Comparison of ENCODE assay signal across 33 cellular contexts in genomic region chr5:77174526-77174925, GRCh38. TPM values are rescaled to one million over a fixed set of nuclear protein-coding genes. Genes with fewer than 3 reads are reported as not detected.
"Had no signal": no experiment of that assay in that cellular context is flagged by ENCODE, and none has a peak within 500 bp of the region (broad histone marks: within the 10 kb centered on the region; RNA-seq: fewer than 3 reads in every experiment).

No MANE protein-coding gene starts in this region.

- H3K9me3 ChIP-seq: adrenal gland, body of pancreas, gastrocnemius medialis had no signal

- H3K4me1 Mint-ChIP-seq: activated CD8-positive, alpha-beta memory T cell treated with anti-CD3 and anti-CD28 coated beads, Interleukin-2, amount 10 ng/mL, durations not matched to agents 7 days and 5 days; activated naive CD4-positive, alpha-beta T cell treated with anti-CD3 and anti-CD28 coated beads, Interleukin-2, amount 50 U/mL, for 24 hours; activated naive CD8-positive, alpha-beta T cell treated with anti-CD3 and anti-CD28 coated beads for 36 hours; activated naive CD8-positive, alpha-beta T cell treated with anti-CD3 and anti-CD28 coated beads, Interleukin-2, amount 50 U/mL, for 24 hours; endodermal cell; T-helper 17 cell had no signal

- H3K4me3 ChIP-seq: adrenal gland, body of pancreas, coronary artery, dorsolateral prefrontal cortex, gastrocnemius medialis had no signal

- H3K27ac ChIP-seq: adrenal gland, body of pancreas, coronary artery, dorsolateral prefrontal cortex, foreskin keratinocyte, gastrocnemius medialis had no signal

- H3K9me3 Mint-ChIP-seq: activated CD4-positive, alpha-beta memory T cell treated with anti-CD3 and anti-CD28 coated beads for 36 hours; activated naive CD4-positive, alpha-beta T cell treated with anti-CD3 and anti-CD28 coated beads for 36 hours; activated naive CD4-positive, alpha-beta T cell treated with anti-CD3 and anti-CD28 coated beads, Interleukin-2, amount 50 U/mL, for 24 hours; activated naive CD8-positive, alpha-beta T cell treated with anti-CD3 and anti-CD28 coated beads for 36 hours; activated naive CD8-positive, alpha-beta T cell treated with anti-CD3 and anti-CD28 coated beads, Interleukin-2, amount 50 U/mL, for 24 hours; activated T-helper 1 cell treated with anti-CD3 and anti-CD28 coated beads, Interleukin-12 subunit alpha, Interleukin-12 subunit beta, Interleukin-2, Interleukin-4 antibody, amounts not matched to agents 30 ng/mL and 10 ng/mL and 1 ng/mL, durations not matched to agents 14 hours and 24 hours and 36 hours; activated T-helper 2 cell treated with anti-CD3 and anti-CD28 coated beads, Interferon-gamma antibody, Interleukin-2, Interleukin-4, amounts not matched to agents 10 μg/mL and 5 μg/mL and 100 μg/mL, durations not matched to agents 14 hours and 24 hours and 36 hours; dendritic cell treated with granulocyte-macrophage colony-stimulating factor and Interleukin-4, amounts not matched to agents 40 ng/mL and 50 ng/mL, for 4 days; endodermal cell had no signal

- H3K4me3 Mint-ChIP-seq: activated CD4-positive, alpha-beta memory T cell treated with anti-CD3 and anti-CD28 coated beads for 36 hours; activated CD8-positive, alpha-beta memory T cell treated with anti-CD3 and anti-CD28 coated beads, Interleukin-2, amount 10 ng/mL, durations not matched to agents 7 days and 5 days; activated CD8-positive, alpha-beta T cell treated with anti-CD3 and anti-CD28 coated beads, Interleukin-2, amount 10 ng/mL, durations not matched to agents 7 days and 5 days; activated naive CD4-positive, alpha-beta T cell treated with anti-CD3 and anti-CD28 coated beads for 36 hours; activated naive CD4-positive, alpha-beta T cell treated with anti-CD3 and anti-CD28 coated beads, Interleukin-2, amount 50 U/mL, for 24 hours; activated naive CD8-positive, alpha-beta T cell treated with anti-CD3 and anti-CD28 coated beads for 36 hours; activated naive CD8-positive, alpha-beta T cell treated with anti-CD3 and anti-CD28 coated beads, Interleukin-2, amount 50 U/mL, for 24 hours; activated T-helper 1 cell treated with anti-CD3 and anti-CD28 coated beads, Interleukin-12 subunit alpha, Interleukin-12 subunit beta, Interleukin-2, Interleukin-4 antibody, amounts not matched to agents 30 ng/mL and 10 ng/mL and 1 ng/mL, durations not matched to agents 14 hours and 24 hours and 36 hours; dendritic cell treated with granulocyte-macrophage colony-stimulating factor and Interleukin-4, amounts not matched to agents 40 ng/mL and 50 ng/mL, for 4 days; endodermal cell; T-helper 17 cell had no signal

- H3K36me3 ChIP-seq: adrenal gland, gastrocnemius medialis had no signal

- H3K27me3 ChIP-seq: body of pancreas had no signal

- H3K36me3 Mint-ChIP-seq: activated CD4-positive, alpha-beta memory T cell treated with anti-CD3 and anti-CD28 coated beads for 36 hours; activated CD8-positive, alpha-beta memory T cell treated with anti-CD3 and anti-CD28 coated beads, Interleukin-2, amount 10 ng/mL, durations not matched to agents 7 days and 5 days; activated naive CD4-positive, alpha-beta T cell treated with anti-CD3 and anti-CD28 coated beads, Interleukin-2, amount 50 U/mL, for 24 hours; activated naive CD8-positive, alpha-beta T cell treated with anti-CD3 and anti-CD28 coated beads for 36 hours had no signal

- ATAC-seq: activated CD8-positive, alpha-beta memory T cell treated with anti-CD3 and anti-CD28 coated beads, Interleukin-2, amount 10 ng/mL, durations not matched to agents 7 days and 5 days; activated CD8-positive, alpha-beta T cell treated with anti-CD3 and anti-CD28 coated beads, Interleukin-2, amount 10 ng/mL, durations not matched to agents 7 days and 5 days; activated naive CD8-positive, alpha-beta T cell treated with anti-CD3 and anti-CD28 coated beads, Interleukin-2, amount 50 U/mL, for 24 hours; body of pancreas; esophagus mucosa; foreskin keratinocyte; gastrocnemius medialis; T-helper 17 cell had no signal

- H3K4me1 ChIP-seq: adrenal gland, body of pancreas, foreskin keratinocyte, gastrocnemius medialis had no signal

- DNase-seq: activated CD4-positive, alpha-beta memory T cell treated with anti-CD3 and anti-CD28 coated beads for 36 hours; activated CD4-positive, alpha-beta T cell treated with anti-CD3 and anti-CD28 coated beads for 1 hour; activated CD4-positive, alpha-beta T cell treated with anti-CD3 and anti-CD28 coated beads for 48 hours; activated CD4-positive, CD25-positive, alpha-beta regulatory T cell; activated CD8-positive, alpha-beta memory T cell treated with anti-CD3 and anti-CD28 coated beads, Interleukin-2, amount 10 ng/mL, durations not matched to agents 7 days and 5 days; activated CD8-positive, alpha-beta memory T cell treated with anti-CD3 and anti-CD28 coated beads, Interleukin-2, amount 50 U/mL, for 4 hours; activated CD8-positive, alpha-beta T cell treated with anti-CD3 and anti-CD28 coated beads, Interleukin-2, amount 10 ng/mL, durations not matched to agents 7 days and 5 days; activated effector memory CD4-positive, alpha-beta T cell treated with anti-CD3 and anti-CD28 coated beads, Interleukin-2, amount 50 U/mL, for 16 hours; activated naive CD4-positive, alpha-beta T cell treated with anti-CD3 and anti-CD28 coated beads for 36 hours; activated naive CD8-positive, alpha-beta T cell treated with anti-CD3 and anti-CD28 coated beads for 36 hours; activated naive CD8-positive, alpha-beta T cell treated with anti-CD3 and anti-CD28 coated beads, Interleukin-2, amount 50 U/mL, for 24 hours; activated T-cell treated with anti-CD3 and anti-CD28 coated beads, Interleukin-2, amount 50 U/mL, for 1 hour; activated T-cell treated with anti-CD3 and anti-CD28 coated beads, Interleukin-2, amount 50 U/mL, for 48 hours; adrenal gland; amygdala; aorta; body of pancreas; central memory CD4-positive, alpha-beta T cell; dorsolateral prefrontal cortex; effector memory CD4-positive, alpha-beta T cell; endodermal cell; foreskin keratinocyte; gastrocnemius medialis; glutamatergic neuron; T-helper 1 cell; T-helper 17 cell had no signal

- H3K27ac Mint-ChIP-seq: activated CD4-positive, alpha-beta memory T cell treated with anti-CD3 and anti-CD28 coated beads for 36 hours; activated CD8-positive, alpha-beta memory T cell treated with anti-CD3 and anti-CD28 coated beads, Interleukin-2, amount 10 ng/mL, durations not matched to agents 7 days and 5 days; activated CD8-positive, alpha-beta T cell treated with anti-CD3 and anti-CD28 coated beads, Interleukin-2, amount 10 ng/mL, durations not matched to agents 7 days and 5 days; activated naive CD4-positive, alpha-beta T cell treated with anti-CD3 and anti-CD28 coated beads for 36 hours; activated naive CD4-positive, alpha-beta T cell treated with anti-CD3 and anti-CD28 coated beads, Interleukin-2, amount 50 U/mL, for 24 hours; activated naive CD8-positive, alpha-beta T cell treated with anti-CD3 and anti-CD28 coated beads for 36 hours; activated naive CD8-positive, alpha-beta T cell treated with anti-CD3 and anti-CD28 coated beads, Interleukin-2, amount 50 U/mL, for 24 hours; activated T-helper 1 cell treated with anti-CD3 and anti-CD28 coated beads, Interleukin-12 subunit alpha, Interleukin-12 subunit beta, Interleukin-2, Interleukin-4 antibody, amounts not matched to agents 30 ng/mL and 10 ng/mL and 1 ng/mL, durations not matched to agents 14 hours and 24 hours and 36 hours; activated T-helper 2 cell treated with anti-CD3 and anti-CD28 coated beads, Interferon-gamma antibody, Interleukin-2, Interleukin-4, amounts not matched to agents 10 μg/mL and 5 μg/mL and 100 μg/mL, durations not matched to agents 14 hours and 24 hours and 36 hours; dendritic cell treated with granulocyte-macrophage colony-stimulating factor and Interleukin-4, amounts not matched to agents 40 ng/mL and 50 ng/mL, for 4 days; endodermal cell; T-helper 17 cell had no signal

RNA-seq across cellular contexts. Expression of gene PDE8B, which starts 36.0 kb away (rescaled TPM):
- total RNA-seq: activated CD4-positive, alpha-beta memory T cell treated with anti-CD3 and anti-CD28 coated beads for 36 hours; activated CD8-positive, alpha-beta memory T cell treated with anti-CD3 and anti-CD28 coated beads for 36 hours; activated CD8-positive, alpha-beta T cell treated with anti-CD3 and anti-CD28 coated beads, Interleukin-2, amount 10 ng/mL, durations not matched to agents 7 days and 5 days; foreskin keratinocyte had no signal
- polyA plus RNA-seq: foreskin keratinocyte had no signal
